ENCODE assay signal across 10 cellular contexts in the genomic region with DNA sequence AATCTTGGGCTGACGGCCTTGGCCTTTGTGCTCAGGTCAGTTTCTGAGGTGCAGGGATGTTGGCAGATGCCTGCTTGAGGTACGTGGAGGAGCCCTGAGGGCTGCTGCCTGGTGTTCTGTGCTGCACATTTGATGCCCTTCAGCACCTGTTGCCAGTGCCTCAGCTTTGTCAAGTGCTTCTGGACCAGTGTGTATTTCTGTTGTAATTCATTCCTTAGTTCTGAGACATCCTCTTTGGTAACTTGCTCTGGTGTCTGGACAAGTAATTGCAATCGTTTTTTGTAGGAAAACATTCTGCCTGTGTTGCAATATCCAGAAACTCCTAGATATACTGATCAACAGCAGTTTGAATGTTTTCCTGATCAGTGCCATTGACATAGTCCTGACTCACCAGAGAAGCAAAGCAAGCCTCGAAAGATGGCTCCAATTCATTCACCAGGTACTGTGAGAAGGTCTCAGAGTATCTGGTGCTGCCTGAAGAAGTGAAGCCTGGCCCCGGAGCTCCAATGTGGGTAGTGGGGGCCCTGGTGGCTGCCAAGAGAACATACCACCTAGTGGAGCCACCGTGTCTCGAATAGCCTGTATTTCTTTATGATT. TPM values are rescaled to one million over a fixed set of nuclear protein-coding genes. Genes with fewer than 3 reads are reported as not detected.
DNase-seq lines count a peak whose midpoint lies in the region; ATAC-seq and TF ChIP-seq lines count a peak whose summit lies in the region.
"Had no signal": no experiment of that assay in that cellular context is flagged by ENCODE, and none has a peak within 500 bp of the region (broad histone marks: within the 10 kb centered on the region; RNA-seq: fewer than 3 reads in every experiment).

No MANE protein-coding gene starts in this region.

- H3K4me3 Mint-ChIP-seq in stimulated activated naive CD8-positive, alpha-beta T cell treated with anti-CD3 and anti-CD28 coated beads, Interleukin-15, amount 100 ng/mL, for 72 hours: no peak overlapping the region
- no peak overlapping the region for H3K4me3 Mint-ChIP-seq in WTC11
- H3K4me3 Mint-ChIP-seq: CD14-positive monocyte had no signal

- no peak overlapping the region for H3K4me3 ChIP-seq in hepatocyte
- H3K4me3 ChIP-seq: uterus had no signal

- no peak overlapping the region for H2AFZ ChIP-seq in hepatocyte

- H3K9me3 ChIP-seq in hepatocyte (ENCODE audit: low read depth): no peaks in the 10 kb centered on the region
- H3K9me3 ChIP-seq: uterus had no signal

- CTCF ChIA-PET in WTC11 (lab: Charles Lee): interaction anchor here (0.7 to 1.8 kb wide), 5 partner anchors 129 to 199 kb away, joined by 3 to 14 read pairs (median 4); no protein-coding TSS in a partner anchor

- H3K36me3 ChIP-seq in hepatocyte (replicated peaks; ENCODE audit: insufficient read depth, low read depth): no peaks in the 10 kb centered on the region
- H3K36me3 ChIP-seq: uterus had no signal

- H3K4me1 Mint-ChIP-seq in stimulated activated naive CD8-positive, alpha-beta T cell treated with anti-CD3 and anti-CD28 coated beads, Interleukin-15, amount 100 ng/mL, for 72 hours: no peaks in the 10 kb centered on the region
- H3K4me1 Mint-ChIP-seq in WTC11: no peaks in the 10 kb centered on the region

- no peaks in the 10 kb centered on the region for H3K9me2 ChIP-seq in hepatocyte (replicated peaks; ENCODE audit: insufficient read depth)

- peaks cover 0 to 8% of the 10 kb centered on the region in 2 donors for H3K9me3 Mint-ChIP-seq in stimulated activated naive CD8-positive, alpha-beta T cell treated with anti-CD3 and anti-CD28 coated beads, Interleukin-15, amount 100 ng/mL, for 72 hours
- peaks cover 3% of the 10 kb centered on the region; the same call in 1 of the 2 replicates for H3K9me3 Mint-ChIP-seq in WTC11

- H3K4me2 ChIP-seq in hepatocyte: no peak overlapping the region

- POLR2A ChIA-PET in WTC11 (lab: Charles Lee): interaction anchor here (0.7 kb wide), 1 partner anchor 158 kb away, joined by 3 read pairs; no protein-coding TSS in a partner anchor

- 66% methylated on average over 7 of the region's 7 CpGs for WGBS in hepatocyte (ENCODE audit: low lambda C conversion rate, missing lambda C conversion rate)

- no peaks in the 10 kb centered on the region for H3K79me2 ChIP-seq in hepatocyte

- peak overlapping the region; percentile 50 for H3K27ac ChIP-seq in hepatocyte
- H3K27ac ChIP-seq: uterus had no signal

- no peaks in the 10 kb centered on the region for H3K27me3 Mint-ChIP-seq in stimulated activated naive CD8-positive, alpha-beta T cell treated with anti-CD3 and anti-CD28 coated beads, Interleukin-15, amount 100 ng/mL, for 72 hours
- no peaks in the 10 kb centered on the region for H3K27me3 Mint-ChIP-seq in WTC11 (ENCODE audit: low read depth)

- H3K27me3 ChIP-seq in hepatocyte: no peaks in the 10 kb centered on the region
- H3K27me3 ChIP-seq: uterus had no signal

- DNase-seq in stimulated activated naive CD8-positive, alpha-beta T cell treated with anti-CD3 and anti-CD28 coated beads, Interleukin-15, amount 100 ng/mL, for 72 hours: no peak
- DNase-seq in stimulated activated naive CD8-positive, alpha-beta T cell treated with anti-CD3 and anti-CD28 coated beads, Interleukin-15, Interleukin-2, amounts not matched to agents 100 U/mL and 50 U/mL, for 24 hours: no peak
- DNase-seq in WTC11 (ENCODE audit: low spot score) (peak; percentile 30), hepatocyte (ENCODE audit: low spot score) (peak; percentile 16), GM19240 (ENCODE audit: insufficient read length, low spot score) (no peak), DMS153 (lab: John Stamatoyannopoulos, UW) (no peak)
- DNase-seq in activated naive CD4-positive, alpha-beta T cell treated with anti-CD3 and anti-CD28 coated beads, Interleukin-2, amount 50 U/mL, for 16 hours: no peak
- DNase-seq: uterus had no signal

- H3K36me3 Mint-ChIP-seq in WTC11: peaks cover 21% of the 10 kb centered on the region

- no peak overlapping the region for H3K27ac Mint-ChIP-seq in stimulated activated naive CD8-positive, alpha-beta T cell treated with anti-CD3 and anti-CD28 coated beads, Interleukin-15, amount 100 ng/mL, for 72 hours
- no peak overlapping the region for H3K27ac Mint-ChIP-seq in WTC11
- H3K27ac Mint-ChIP-seq: CD14-positive monocyte had no signal

- peak; percentile 43 for ATAC-seq in stimulated activated naive CD8-positive, alpha-beta T cell treated with anti-CD3 and anti-CD28 coated beads, Interleukin-15, amount 100 ng/mL, for 72 hours
- ATAC-seq in stimulated activated naive CD8-positive, alpha-beta T cell treated with anti-CD3 and anti-CD28 coated beads, Interleukin-15, Interleukin-2, amounts not matched to agents 100 U/mL and 50 U/mL, for 24 hours: no peak
- ATAC-seq in WTC11: peak; percentile 91
- ATAC-seq in GM18517 (IDR thresholded peaks at IDR 0.05; ENCODE audit: unreplicated experiment): no peak

- TF ChIP-seq CTCF in WTC11 (IDR thresholded peaks at IDR 0.05): no peak
- TF ChIP-seq CTCF in hepatocyte (IDR thresholded peaks at IDR 0.05; ENCODE audit: poor library complexity): peak; percentile 5

- H3K4me1 ChIP-seq in hepatocyte (ENCODE audit: insufficient read depth): no peaks in the 10 kb centered on the region
- H3K4me1 ChIP-seq: uterus had no signal

- H4K20me1 ChIP-seq in hepatocyte (ENCODE audit: insufficient read depth, poor library complexity, severe bottlenecking): no peaks in the 10 kb centered on the region

TF ChIP-seq in WTC11, 78 proteins besides CTCF, POLR2A, EP300 and RAD21:
- no peak for TF ChIP-seq GTF2I (CRISPR knock-in tag; conservative IDR thresholded peaks at IDR 0.05)
- TF ChIP-seq, protein P1, sequence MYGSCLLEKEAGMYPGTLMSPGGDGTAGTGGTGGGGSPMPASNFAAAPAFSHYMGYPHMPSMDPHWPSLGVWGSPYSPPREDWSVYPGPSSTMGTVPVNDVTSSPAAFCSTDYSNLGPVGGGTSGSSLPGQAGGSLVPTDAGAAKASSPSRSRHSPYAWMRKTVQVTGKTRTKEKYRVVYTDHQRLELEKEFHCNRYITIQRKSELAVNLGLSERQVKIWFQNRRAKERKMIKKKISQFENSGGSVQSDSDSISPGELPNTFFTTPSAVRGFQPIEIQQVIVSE (CRISPR knock-in tag; IDR thresholded peaks at IDR 0.05; ENCODE audit: borderline replicate concordance): no peak
- TF ChIP-seq, protein P2, sequence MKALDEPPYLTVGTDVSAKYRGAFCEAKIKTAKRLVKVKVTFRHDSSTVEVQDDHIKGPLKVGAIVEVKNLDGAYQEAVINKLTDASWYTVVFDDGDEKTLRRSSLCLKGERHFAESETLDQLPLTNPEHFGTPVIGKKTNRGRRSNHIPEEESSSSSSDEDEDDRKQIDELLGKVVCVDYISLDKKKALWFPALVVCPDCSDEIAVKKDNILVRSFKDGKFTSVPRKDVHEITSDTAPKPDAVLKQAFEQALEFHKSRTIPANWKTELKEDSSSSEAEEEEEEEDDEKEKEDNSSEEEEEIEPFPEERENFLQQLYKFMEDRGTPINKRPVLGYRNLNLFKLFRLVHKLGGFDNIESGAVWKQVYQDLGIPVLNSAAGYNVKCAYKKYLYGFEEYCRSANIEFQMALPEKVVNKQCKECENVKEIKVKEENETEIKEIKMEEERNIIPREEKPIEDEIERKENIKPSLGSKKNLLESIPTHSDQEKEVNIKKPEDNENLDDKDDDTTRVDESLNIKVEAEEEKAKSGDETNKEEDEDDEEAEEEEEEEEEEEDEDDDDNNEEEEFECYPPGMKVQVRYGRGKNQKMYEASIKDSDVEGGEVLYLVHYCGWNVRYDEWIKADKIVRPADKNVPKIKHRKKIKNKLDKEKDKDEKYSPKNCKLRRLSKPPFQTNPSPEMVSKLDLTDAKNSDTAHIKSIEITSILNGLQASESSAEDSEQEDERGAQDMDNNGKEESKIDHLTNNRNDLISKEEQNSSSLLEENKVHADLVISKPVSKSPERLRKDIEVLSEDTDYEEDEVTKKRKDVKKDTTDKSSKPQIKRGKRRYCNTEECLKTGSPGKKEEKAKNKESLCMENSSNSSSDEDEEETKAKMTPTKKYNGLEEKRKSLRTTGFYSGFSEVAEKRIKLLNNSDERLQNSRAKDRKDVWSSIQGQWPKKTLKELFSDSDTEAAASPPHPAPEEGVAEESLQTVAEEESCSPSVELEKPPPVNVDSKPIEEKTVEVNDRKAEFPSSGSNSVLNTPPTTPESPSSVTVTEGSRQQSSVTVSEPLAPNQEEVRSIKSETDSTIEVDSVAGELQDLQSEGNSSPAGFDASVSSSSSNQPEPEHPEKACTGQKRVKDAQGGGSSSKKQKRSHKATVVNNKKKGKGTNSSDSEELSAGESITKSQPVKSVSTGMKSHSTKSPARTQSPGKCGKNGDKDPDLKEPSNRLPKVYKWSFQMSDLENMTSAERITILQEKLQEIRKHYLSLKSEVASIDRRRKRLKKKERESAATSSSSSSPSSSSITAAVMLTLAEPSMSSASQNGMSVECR (CRISPR knock-in tag; IDR thresholded peaks at IDR 0.05; ENCODE audit: borderline replicate concordance): no peak
TF ChIP-seq in WTC11: peak in this region for 0.

RNA-seq across cellular contexts. Expression of a gene that starts 26.7 kb away (rescaled TPM):
- total RNA-seq in WTC11 (2021) (6.9 to 8.7 TPM (median 8.2 TPM) in 3 replicates), hepatocyte (7.7 and 11.3 TPM in 2 replicates)
- polyA plus RNA-seq in hepatocyte: 6.6 and 7.1 TPM in 2 replicates

RNA-seq across cellular contexts. Expression of a gene that starts 46.1 kb away (rescaled TPM):
- total RNA-seq in WTC11 (2021): 4.2 to 5.1 TPM (median 4.8 TPM) in 3 replicates
- 7.1 and 8.5 TPM in 2 replicates for total RNA-seq in hepatocyte
- 3.7 and 5.4 TPM in 2 replicates for polyA plus RNA-seq in hepatocyte

Comparison
In these comparisons a context has a peak if more than half of its experiments do, and no peak if none do; other contexts are left out.
1. ATAC-seq: peak in stimulated activated naive CD8-positive, alpha-beta T cell treated with anti-CD3 and anti-CD28 coated beads, Interleukin-15, amount 100 ng/mL, for 72 hours (single experiment) and WTC11 (single experiment); none in stimulated activated naive CD8-positive, alpha-beta T cell treated with anti-CD3 and anti-CD28 coated beads, Interleukin-15, Interleukin-2, amounts not matched to agents 100 U/mL and 50 U/mL, for 24 hours (single experiment) and GM18517 (single experiment).
2. DNase-seq: peak in WTC11 (single experiment) and hepatocyte (single experiment); none in stimulated activated naive CD8-positive, alpha-beta T cell treated with anti-CD3 and anti-CD28 coated beads, Interleukin-15, amount 100 ng/mL, for 72 hours (0 of 2), stimulated activated naive CD8-positive, alpha-beta T cell treated with anti-CD3 and anti-CD28 coated beads, Interleukin-15, Interleukin-2, amounts not matched to agents 100 U/mL and 50 U/mL, for 24 hours (single experiment), GM19240 (single experiment), DMS153 (single experiment) and activated naive CD4-positive, alpha-beta T cell treated with anti-CD3 and anti-CD28 coated beads, Interleukin-2, amount 50 U/mL, for 16 hours (single experiment).